ENCODE assay signal across 23 cellular contexts in the genomic region with DNA sequence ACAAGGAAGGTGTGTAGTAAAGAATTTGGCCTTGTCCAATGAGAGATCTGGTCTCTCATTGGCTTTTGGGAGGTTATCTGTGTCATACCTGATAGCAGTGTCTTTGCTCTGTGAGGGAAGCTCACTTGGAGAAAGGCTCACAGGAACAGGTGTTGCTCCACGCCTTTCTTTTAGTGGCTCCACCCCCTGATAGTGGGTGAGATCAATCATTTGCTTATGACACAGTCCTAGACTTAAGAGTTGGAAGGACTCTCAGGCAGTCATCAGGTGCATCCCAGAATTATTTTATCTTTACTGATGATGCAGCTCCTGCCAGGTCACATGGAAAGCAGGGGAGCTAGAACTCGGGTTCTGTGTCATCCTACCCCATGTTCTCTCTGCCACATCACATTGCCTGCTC.
"Had no signal": no experiment of that assay in that cellular context is flagged by ENCODE, and none has a peak within 500 bp of the region (broad histone marks: within the 10 kb centered on the region; RNA-seq: fewer than 3 reads in every experiment).

No MANE protein-coding gene starts in this region.

- H3K27ac ChIP-seq: cardiac muscle cell, neural progenitor cell, thoracic aorta, upper lobe of left lung, WERI-Rb-1 had no signal

- FAIRE-seq: TTC549 had no signal

- H3K9me3 ChIP-seq: thoracic aorta, upper lobe of left lung had no signal

- H3K4me3 ChIP-seq: cardiac muscle cell, neural progenitor cell, thoracic aorta, upper lobe of left lung had no signal

- H3K36me3 ChIP-seq: cardiac muscle cell, neural progenitor cell, thoracic aorta, upper lobe of left lung, WERI-Rb-1 had no signal

- H3K4me1 ChIP-seq: upper lobe of left lung had no signal

- DNase-seq: activated CD4-positive, alpha-beta T cell treated with anti-CD3 and anti-CD28 coated beads for 1 hour; activated CD8-positive, alpha-beta memory T cell treated with anti-CD3 and anti-CD28 coated beads for 24 hours; activated CD8-positive, alpha-beta memory T cell treated with anti-CD3 and anti-CD28 coated beads, Interleukin-2, amount 50 U/mL, for 48 hours; activated effector memory CD4-positive, alpha-beta T cell treated with Interleukin-2 at 50 U/mL for 16 hours; activated naive CD4-positive, alpha-beta T cell treated with anti-CD3 and anti-CD28 coated beads for 36 hours; activated T-cell treated with anti-CD3 and anti-CD28 coated beads, Interleukin-2, amount 50 U/mL, for 4 hours; effector CD4-positive, alpha-beta T cell; erythroblast; foreskin melanocyte; immature natural killer cell; left ventricle myocardium superior; naive thymus-derived CD8-positive, alpha-beta T cell; stimulated activated CD4-positive, alpha-beta T cell treated with anti-CD3 and anti-CD28 coated beads, Interleukin-2, amount 100 ng/mL, for 48 hours; stimulated activated CD8-positive, alpha-beta memory T cell treated with anti-CD3 and anti-CD28 coated beads, Interleukin-4, amount 100 ng/mL, for 48 hours; stimulated activated naive CD4-positive, alpha-beta T cell; T-helper 1 cell; upper lobe of left lung; WERI-Rb-1 had no signal

- ATAC-seq: activated T-cell treated with anti-CD3 and anti-CD28 coated beads, Interleukin-2, amount 50 U/mL, for 4 hours; left ventricle myocardium superior; naive thymus-derived CD8-positive, alpha-beta T cell; sciatic nerve had no signal

- H3K27me3 ChIP-seq: cardiac muscle cell, neural progenitor cell, upper lobe of left lung had no signal
